Comparison of ENCODE assay signal across 12 cellular contexts in the genomic region with DNA sequence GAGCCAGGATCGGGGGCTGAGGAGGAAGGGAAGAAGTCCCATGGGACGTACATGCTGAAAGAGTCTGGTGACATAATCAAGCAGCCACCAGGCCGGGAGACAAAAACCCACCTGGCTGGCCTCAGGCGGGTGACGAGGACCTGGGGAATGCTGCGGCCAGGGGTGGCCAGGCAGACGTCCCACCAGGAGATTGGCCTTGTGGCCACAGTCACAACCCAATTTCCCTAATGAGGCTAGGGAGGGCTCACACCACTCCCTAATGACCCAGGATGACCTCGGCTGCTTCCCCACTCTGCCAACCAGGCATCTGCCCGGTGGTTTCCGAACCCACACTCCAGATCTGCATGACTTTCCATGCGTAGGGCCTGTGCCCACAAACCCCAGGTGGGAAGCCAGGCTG.
"Had no signal": no experiment of that assay in that cellular context is flagged by ENCODE, and none has a peak within 500 bp of the region (broad histone marks: within the 10 kb centered on the region; RNA-seq: fewer than 3 reads in every experiment).

No MANE protein-coding gene starts in this region.

- H3K9me3 ChIP-seq: adrenal gland, gastroesophageal sphincter, tibial nerve had no signal

- H3K27me3 ChIP-seq: adrenal gland, tibial nerve had no signal

- H3K36me3 ChIP-seq: adrenal gland, tibial nerve had no signal

- H3K4me3 ChIP-seq: adrenal gland, gastroesophageal sphincter, skin epidermis, tibial nerve had no signal

- H3K27ac ChIP-seq: adrenal gland, gastroesophageal sphincter, skin epidermis had no signal

- DNase-seq: activated CD4-positive, alpha-beta T cell treated with anti-CD3 and anti-CD28 coated beads, Interleukin-2, amount 50 U/mL, for 4 hours; activated naive CD4-positive, alpha-beta T cell treated with anti-CD3 and anti-CD28 coated beads, Interleukin-2, amount 50 U/mL, for 16 hours; activated T-cell treated with anti-CD3 and anti-CD28 coated beads, Interleukin-2, amount 50 U/mL, for 1 hour; adrenal gland; central memory CD4-positive, alpha-beta T cell; cortex of kidney; effector CD8-positive, alpha-beta T cell; kidney; left ventricle myocardium superior had no signal

- ATAC-seq: gastroesophageal sphincter, left ventricle myocardium superior had no signal
